ENCODE assay signal across 17 cellular contexts in the genomic region with DNA sequence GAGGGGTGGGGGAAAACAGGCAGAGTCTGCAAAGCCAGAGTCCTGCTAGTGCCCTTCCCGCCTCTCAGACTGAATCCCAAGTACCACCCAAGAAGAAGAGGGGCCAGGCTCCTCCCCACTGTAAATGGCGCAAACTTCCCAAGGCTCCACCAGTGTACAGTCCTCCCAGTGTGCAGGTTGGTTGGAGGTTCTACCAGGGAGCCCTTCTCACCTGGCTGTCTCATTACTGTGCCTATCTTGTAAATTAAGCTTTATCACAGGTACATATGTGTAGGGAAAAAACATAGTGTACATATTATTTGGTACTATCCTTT.
DNase-seq lines count a peak whose midpoint lies in the region; ATAC-seq, FAIRE-seq and TF ChIP-seq lines count a peak whose summit lies in the region.
"Had no signal": no experiment of that assay in that cellular context is flagged by ENCODE, and none has a peak within 500 bp of the region (broad histone marks: within the 10 kb centered on the region; RNA-seq: fewer than 3 reads in every experiment).

No MANE protein-coding gene starts in this region.

- no peaks in the 10 kb centered on the region for H3K36me3 Mint-ChIP-seq in neural crest cell (ENCODE audit: low read depth)

- TF ChIP-seq EP300 in K562 (IDR thresholded peaks at IDR 0.05; ENCODE audit: low read length): no peak

- peaks cover 6% of the 10 kb centered on the region for H3K9me3 Mint-ChIP-seq in neural crest cell

- H3K4me1 ChIP-seq in K562 (replicated peaks in 1 of 2; ENCODE audit: control insufficient read depth in 2 of 2, insufficient read depth in 2 of 2, low read length in 2 of 2): no peaks in the 10 kb centered on the region
- H3K4me1 ChIP-seq in HAP-1: peaks cover 7% of the 10 kb centered on the region; the same call in 1 of the 2 replicates

- no peak for TF ChIP-seq POLR2A in K562 (conservative IDR thresholded peaks at IDR 0.05)

- DNase-seq in AG04450 (ENCODE audit: low read depth, low spot score): no peak
- DNase-seq in HT1080 (ENCODE audit: low read depth): peak; percentile 2
- no peak for DNase-seq in K562 (ENCODE audit: extremely low read depth in 1 of 4, low spot score in 3 of 4)
- DNase-seq in neural crest cell (ENCODE audit: low read depth, low spot score): no peak
- no peak for DNase-seq in CD1c-positive myeloid dendritic cell (ENCODE audit: extremely low spot score)
- DNase-seq in HAP-1 (ENCODE audit: low spot score in 2 of 2): no peak
- DNase-seq in putamen (ENCODE audit: low spot score): no peak
- DNase-seq: C1 segment of cervical spinal cord, DMS79 treated with DMSO at 0.1 percent for 48 hours, GDM1, NCI-H1105, NCI-H82 had no signal

- H2AFZ ChIP-seq in K562 (ENCODE audit: low read depth, low read length): no peak overlapping the region

- CTCF ChIA-PET in AG04450 (lab: Charles Lee): no interaction called here
- CTCF ChIA-PET in K562 (lab: Yijun Ruan, JAX; ENCODE audit: low intra/inter-chr PET ratio): no interaction called here

- FAIRE-seq in K562 (lab: Jason Lieb, UNC): no peak
- FAIRE-seq: GM12892 had no signal

- peak overlapping the region; percentile 28 for H3K27ac Mint-ChIP-seq in neural crest cell (ENCODE audit: unreplicated experiment)

- ATAC-seq in K562: no peak
- ATAC-seq in HG02981 (IDR thresholded peaks at IDR 0.05; ENCODE audit: unreplicated experiment): no peak

- WGBS in K562 (ENCODE audit: insufficient coverage, low coverage, missing lambda C conversion rate): 0% methylated on average over 2 of the region's 2 CpGs

- TF ChIP-seq CTCF in AG04450 (IDR thresholded peaks at IDR 0.05; ENCODE audit: low read depth, low read length) (no peak), K562 (IDR thresholded peaks at IDR 0.05 in 2 of 3, conservative IDR thresholded peaks at IDR 0.05 in 1 of 3; ENCODE audit: insufficient read depth in 2 of 3, low read depth in 1 of 3, low read length in 3 of 3) (no peak), neural crest cell (conservative IDR thresholded peaks at IDR 0.05) (no peak)

- H3K9me1 ChIP-seq in K562 (ENCODE audit: control insufficient read depth, insufficient read depth, low read length): no peaks in the 10 kb centered on the region

- BruUV-seq in K562 (replicated peaks; lab: Mats Ljungman, UMichigan): no TSS peak

- no peaks in the 10 kb centered on the region for H4K20me1 ChIP-seq in K562 (replicated peaks; ENCODE audit: control insufficient read depth, insufficient read depth, low read length)

- TF ChIP-seq RAD21 in K562 (CRISPR knock-in tag; conservative IDR thresholded peaks at IDR 0.05 in 1 of 2, IDR thresholded peaks at IDR 0.05 in 1 of 2): no peak

- POLR2A ChIA-PET in AG04450 (lab: Yijun Ruan, JAX) (no interaction called here), K562 (lab: Yijun Ruan, JAX) (no interaction called here)

- no peak overlapping the region for H3K4me3 Mint-ChIP-seq in neural crest cell

- no peaks in the 10 kb centered on the region for H3K27me3 Mint-ChIP-seq in neural crest cell (ENCODE audit: low read depth)

- no peak overlapping the region for H3K9ac ChIP-seq in K562 (ENCODE audit: insufficient read depth in 1 of 2, low read depth in 2 of 2, low read length in 2 of 2)
- H3K9ac ChIP-seq: KMS-11 had no signal

- no peak overlapping the region for H3K4me2 ChIP-seq in K562 (ENCODE audit: insufficient read depth, low read length)
- H3K4me2 ChIP-seq: KMS-11 had no signal

- no peaks in the 10 kb centered on the region for H3K27me3 ChIP-seq in AG04450 (ENCODE audit: control insufficient read depth, insufficient read depth, low read length)
- H3K27me3 ChIP-seq in K562 (ENCODE audit: control insufficient read depth in 2 of 2, insufficient read depth in 2 of 2, low read length in 2 of 2): no peaks in the 10 kb centered on the region
- no peaks in the 10 kb centered on the region for H3K27me3 ChIP-seq in HAP-1 (ENCODE audit: low read depth)
- H3K27me3 ChIP-seq: MG63 had no signal

- H3K4me3 ChIP-seq in AG04450 (ENCODE audit: low read depth, low read length) (no peak overlapping the region), K562 (no peak overlapping the region), HAP-1 (no peak overlapping the region)
- H3K4me3 ChIP-seq: MG63 had no signal

- no peaks in the 10 kb centered on the region for H3K79me2 ChIP-seq in K562 (ENCODE audit: control insufficient read depth, insufficient read depth, low read length)

- H3K36me3 ChIP-seq in K562 (ENCODE audit: control insufficient read depth, insufficient read depth, low read length): no peaks in the 10 kb centered on the region
- H3K36me3 ChIP-seq in HAP-1 (replicated peaks): no peaks in the 10 kb centered on the region
- H3K36me3 ChIP-seq: MG63 had no signal

- H3K27ac ChIP-seq in AG04450 (ENCODE audit: low read depth, low read length): peak overlapping the region; percentile 52
- peak overlapping the region; percentile 68; the same call in 2 of the 3 replicates for H3K27ac ChIP-seq in K562 (ENCODE audit: extremely low read depth, low read depth, low read length)
- H3K27ac ChIP-seq: HL-60, KMS-11 had no signal

- in situ Hi-C loops in K562 (cut with MboI): no loop called here
- in situ Hi-C loops in HAP-1 (cut with MboI; ENCODE audit: low sequenced_read_pairs): no loop called here

- peaks cover 4% of the 10 kb centered on the region; the same call in 1 of the 2 replicates for H3K9me3 ChIP-seq in AG04450 (ENCODE audit: control insufficient read depth, insufficient read depth, low read length)
- H3K9me3 ChIP-seq in K562 (replicated peaks; ENCODE audit: control insufficient read depth, insufficient read depth, low read depth, low read length): no peaks in the 10 kb centered on the region
- H3K9me3 ChIP-seq in HAP-1: no peaks in the 10 kb centered on the region

- H3K4me1 Mint-ChIP-seq in neural crest cell: no peaks in the 10 kb centered on the region

- intact Hi-C loops in K562 (cut with micrococcal nuclease): no loop called here

TF ChIP-seq in K562, 482 proteins besides CTCF, POLR2A, EP300 and RAD21 (continues in another document):
- TF ChIP-seq NCOA2 (IDR thresholded peaks at IDR 0.05; ENCODE audit: partially characterized antibody in 2 of 2): no peak
- TF ChIP-seq CXXC5 (CRISPR knock-in tag; IDR thresholded peaks at IDR 0.05): no peak
- no peak for TF ChIP-seq IRF2 (CRISPR knock-in tag; IDR thresholded peaks at IDR 0.05)
- no peak for TF ChIP-seq TAF1 (IDR thresholded peaks at IDR 0.05; ENCODE audit: control insufficient read depth, extremely low read depth, insufficient read depth, low read length, severe bottlenecking)
- no peak for TF ChIP-seq HDAC6 (IDR thresholded peaks at IDR 0.05; ENCODE audit: low read depth, low read length)
- no peak for TF ChIP-seq PATZ1 (CRISPR knock-in tag; IDR thresholded peaks at IDR 0.05; ENCODE audit: borderline replicate concordance)
- no peak for TF ChIP-seq POLR2G (IDR thresholded peaks at IDR 0.05; ENCODE audit: low read depth, low read length)
- TF ChIP-seq TEAD2 (tag; IDR thresholded peaks at IDR 0.05): no peak
- TF ChIP-seq, protein P1, sequence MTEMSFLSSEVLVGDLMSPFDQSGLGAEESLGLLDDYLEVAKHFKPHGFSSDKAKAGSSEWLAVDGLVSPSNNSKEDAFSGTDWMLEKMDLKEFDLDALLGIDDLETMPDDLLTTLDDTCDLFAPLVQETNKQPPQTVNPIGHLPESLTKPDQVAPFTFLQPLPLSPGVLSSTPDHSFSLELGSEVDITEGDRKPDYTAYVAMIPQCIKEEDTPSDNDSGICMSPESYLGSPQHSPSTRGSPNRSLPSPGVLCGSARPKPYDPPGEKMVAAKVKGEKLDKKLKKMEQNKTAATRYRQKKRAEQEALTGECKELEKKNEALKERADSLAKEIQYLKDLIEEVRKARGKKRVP (CRISPR knock-in tag; IDR thresholded peaks at IDR 0.05): no peak
- no peak for TF ChIP-seq ZC3H4 (CRISPR knock-in tag; IDR thresholded peaks at IDR 0.05; ENCODE audit: borderline replicate concordance)
- TF ChIP-seq GATAD2A (IDR thresholded peaks at IDR 0.05): no peak
- no peak for TF ChIP-seq JUND (IDR thresholded peaks at IDR 0.05; ENCODE audit: borderline replicate concordance, low read depth, low read length)
- no peak for TF ChIP-seq JUND (tag; IDR thresholded peaks at IDR 0.05; ENCODE audit: borderline replicate concordance, low read depth, low read length)
- no peak for TF ChIP-seq FOXA3 (CRISPR knock-in tag; conservative IDR thresholded peaks at IDR 0.05 in 1 of 2, IDR thresholded peaks at IDR 0.05 in 1 of 2)
- no peak for TF ChIP-seq MBD2 (IDR thresholded peaks at IDR 0.05; ENCODE audit: borderline replicate concordance, low read depth)
- TF ChIP-seq CBFA2T2 (conservative IDR thresholded peaks at IDR 0.05): no peak
- no peak for TF ChIP-seq KLF13 (tag; IDR thresholded peaks at IDR 0.05; ENCODE audit: borderline replicate concordance, low read depth)
- no peak for TF ChIP-seq HSF4 (CRISPR knock-in tag; IDR thresholded peaks at IDR 0.05; ENCODE audit: borderline replicate concordance)
- TF ChIP-seq RFX1 (IDR thresholded peaks at IDR 0.05): no peak
